ENCODE assay signal across 8 cellular contexts in genomic region chr11:30143098-30143705, GRCh38.
DNase-seq lines count a peak whose midpoint lies in the region; ATAC-seq and TF ChIP-seq lines count a peak whose summit lies in the region.

No MANE protein-coding gene starts in this region.

- H3K9me3 ChIP-seq in cardiac muscle cell (ENCODE audit: low read depth) (no peaks in the 10 kb centered on the region), left lung (no peaks in the 10 kb centered on the region), sigmoid colon (no peaks in the 10 kb centered on the region)

- intact Hi-C loops in Right ventricle myocardium superior (cut with DNase I) (no loop called here), left lung (cut with DNase I) (no loop called here), sigmoid colon (cut with DNase I) (no loop called here)

- WGBS in sigmoid colon, 2 donors, result 34 to 35% methylated on average over 3 of the region's 3 CpGs

- no peak for TF ChIP-seq EP300 in sigmoid colon (IDR thresholded peaks at IDR 0.05)

- DNase-seq in cardiac muscle cell (ENCODE audit: low read depth in 1 of 2, low spot score in 1 of 2) (peak; percentile 46 to 58), Right ventricle myocardium superior (no peak), H4 (ENCODE audit: low spot score) (peak; percentile 11), NCI-H1694 treated with DMSO at 0.1 percent for 48 hours (lab: John Stamatoyannopoulos, UW) (peak; percentile 3), astrocyte of the hippocampus (ENCODE audit: low read depth, low spot score) (peak; percentile 61), left lung (no peak), sigmoid colon (no peak)

- H3K36me3 ChIP-seq in cardiac muscle cell, result no peaks in the 10 kb centered on the region
- no peaks in the 10 kb centered on the region for H3K36me3 ChIP-seq in left lung
- no peaks in the 10 kb centered on the region for H3K36me3 ChIP-seq in sigmoid colon

- no peak overlapping the region for H3K27ac ChIP-seq in cardiac muscle cell
- H3K27ac ChIP-seq in left lung, result no peak overlapping the region
- H3K27ac ChIP-seq in sigmoid colon, result no peak overlapping the region

- TF ChIP-seq POLR2A in sigmoid colon (IDR thresholded peaks at IDR 0.05), result no peak

- TF ChIP-seq CTCF in cardiac muscle cell (IDR thresholded peaks at IDR 0.05; ENCODE audit: low read depth, low read length), result peak; percentile 75
- TF ChIP-seq CTCF in left lung (IDR thresholded peaks at IDR 0.05), result peak; percentile 64 to 79
- TF ChIP-seq CTCF in sigmoid colon (IDR thresholded peaks at IDR 0.05), result peak in 1 of 4 experiments; percentile 61

- H3K27me3 ChIP-seq in cardiac muscle cell (no peaks in the 10 kb centered on the region), left lung (no peaks in the 10 kb centered on the region), sigmoid colon (no peaks in the 10 kb centered on the region)

- H3K4me3 ChIP-seq in cardiac muscle cell (no peak overlapping the region), left lung (no peak overlapping the region), sigmoid colon (no peak overlapping the region)

- ATAC-seq in Right ventricle myocardium superior (ENCODE audit: poor library complexity), result no peak
- peak; percentile 73 for ATAC-seq in left lung
- no peak for ATAC-seq in esophagus mucosa

- H3K4me1 ChIP-seq in cardiac muscle cell (ENCODE audit: low read depth), result no peaks in the 10 kb centered on the region
- no peaks in the 10 kb centered on the region for H3K4me1 ChIP-seq in left lung
- H3K4me1 ChIP-seq in sigmoid colon, result no peaks in the 10 kb centered on the region

Comparison
In these comparisons a context has a peak if more than half of its experiments do, and no peak if none do; other contexts are left out.
1. DNase-seq: peak in cardiac muscle cell (2 of 2), H4 (single experiment), NCI-H1694 treated with DMSO at 0.1 percent for 48 hours (single experiment) and astrocyte of the hippocampus (single experiment); none in Right ventricle myocardium superior (single experiment), left lung (0 of 2) and sigmoid colon (single experiment).